In the genomic region with DNA sequence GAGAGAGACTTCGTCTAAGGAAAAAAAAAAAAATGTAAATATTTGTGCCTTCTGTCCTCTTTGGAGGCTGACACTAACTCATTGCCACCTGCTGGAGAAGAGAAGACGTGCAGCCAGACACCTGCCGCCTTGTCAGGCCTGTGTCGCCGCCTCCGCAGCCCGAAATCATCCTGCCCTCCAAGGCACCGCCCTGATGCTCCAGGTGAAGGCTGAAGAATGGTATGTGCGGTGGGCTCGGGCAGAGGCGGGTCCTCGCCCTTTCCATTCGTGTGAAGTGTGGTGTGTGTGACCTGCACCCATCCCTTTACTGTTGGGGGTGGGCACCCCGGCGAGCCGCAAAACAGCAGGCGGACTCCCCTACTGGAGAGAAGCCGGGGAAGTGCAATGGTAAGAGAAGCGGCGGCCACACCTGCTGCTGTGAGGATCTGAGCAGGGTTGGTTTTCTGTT, we compare ENCODE assay signal across 8 cellular contexts.
DNase-seq lines count a peak whose midpoint lies in the region; ATAC-seq and TF ChIP-seq lines count a peak whose summit lies in the region.

No MANE protein-coding gene starts in this region.

- H3K27ac ChIP-seq in SJSA1: no peak overlapping the region
- no peak overlapping the region for H3K27ac ChIP-seq in cardiac muscle cell
- H3K27ac ChIP-seq in vagina: no peak overlapping the region

- no peaks in the 10 kb centered on the region for H3K36me3 ChIP-seq in SJSA1
- H3K36me3 ChIP-seq in cardiac muscle cell: no peaks in the 10 kb centered on the region
- no peaks in the 10 kb centered on the region for H3K36me3 ChIP-seq in vagina

- intact Hi-C loops in vagina (cut with DNase I): no loop called here

- H3K4me1 ChIP-seq in SJSA1 (replicated peaks): no peaks in the 10 kb centered on the region
- no peaks in the 10 kb centered on the region for H3K4me1 ChIP-seq in cardiac muscle cell (ENCODE audit: low read depth)
- no peaks in the 10 kb centered on the region for H3K4me1 ChIP-seq in vagina

- TF ChIP-seq POLR2A in vagina (IDR thresholded peaks at IDR 0.05): no peak

- peak; percentile 81 for ATAC-seq in GM18511 (IDR thresholded peaks at IDR 0.05; ENCODE audit: unreplicated experiment)

- no peaks in the 10 kb centered on the region for H3K9me3 ChIP-seq in SJSA1 (replicated peaks)
- no peaks in the 10 kb centered on the region for H3K9me3 ChIP-seq in cardiac muscle cell (ENCODE audit: low read depth)
- H3K9me3 ChIP-seq in vagina: no peaks in the 10 kb centered on the region

- TF ChIP-seq CTCF in cardiac muscle cell (IDR thresholded peaks at IDR 0.05; ENCODE audit: low read depth, low read length): peak; percentile 54
- TF ChIP-seq CTCF in vagina (IDR thresholded peaks at IDR 0.05): peak in 1 of 3 experiments; percentile 30

- H3K27me3 ChIP-seq in SJSA1 (replicated peaks) (no peaks in the 10 kb centered on the region; the same call in 1 of the 2 replicates), cardiac muscle cell (peaks cover 19% of the 10 kb centered on the region), vagina (no peaks in the 10 kb centered on the region)

- DNase-seq in 8988T: peak; percentile 70
- DNase-seq in HPDE6-E6E7 (ENCODE audit: extremely low spot score): peak; percentile 71
- peak; percentile 23 to 50 for DNase-seq in SJSA1 (ENCODE audit: low read depth in 1 of 2, low spot score in 2 of 2)
- DNase-seq in activated naive CD4-positive, alpha-beta T cell treated with anti-CD3 and anti-CD28 coated beads, Interleukin-2, amount 50 U/mL, for 16 hours: peak; percentile 82
- DNase-seq in cardiac muscle cell (ENCODE audit: low read depth in 1 of 2, low spot score in 1 of 2): peak; percentile 61 to 67
- peak; percentile 16 for DNase-seq in putamen (ENCODE audit: low spot score)
- DNase-seq in vagina (ENCODE audit: extremely low spot score in 2 of 2): no peak

- H3K4me3 ChIP-seq in SJSA1: no peak overlapping the region
- H3K4me3 ChIP-seq in cardiac muscle cell: peak overlapping the region; percentile 1
- H3K4me3 ChIP-seq in vagina: no peak overlapping the region

Comparison
In these comparisons a context has a peak if more than half of its experiments do, and no peak if none do; other contexts are left out.
1. DNase-seq: peak in 8988T (single experiment), HPDE6-E6E7 (single experiment), SJSA1 (2 of 2), activated naive CD4-positive, alpha-beta T cell treated with anti-CD3 and anti-CD28 coated beads, Interleukin-2, amount 50 U/mL, for 16 hours (single experiment), cardiac muscle cell (2 of 2) and putamen (single experiment); none in vagina (0 of 2).